Comparison of ENCODE assay signal across 1 cellular context in the genomic region with DNA sequence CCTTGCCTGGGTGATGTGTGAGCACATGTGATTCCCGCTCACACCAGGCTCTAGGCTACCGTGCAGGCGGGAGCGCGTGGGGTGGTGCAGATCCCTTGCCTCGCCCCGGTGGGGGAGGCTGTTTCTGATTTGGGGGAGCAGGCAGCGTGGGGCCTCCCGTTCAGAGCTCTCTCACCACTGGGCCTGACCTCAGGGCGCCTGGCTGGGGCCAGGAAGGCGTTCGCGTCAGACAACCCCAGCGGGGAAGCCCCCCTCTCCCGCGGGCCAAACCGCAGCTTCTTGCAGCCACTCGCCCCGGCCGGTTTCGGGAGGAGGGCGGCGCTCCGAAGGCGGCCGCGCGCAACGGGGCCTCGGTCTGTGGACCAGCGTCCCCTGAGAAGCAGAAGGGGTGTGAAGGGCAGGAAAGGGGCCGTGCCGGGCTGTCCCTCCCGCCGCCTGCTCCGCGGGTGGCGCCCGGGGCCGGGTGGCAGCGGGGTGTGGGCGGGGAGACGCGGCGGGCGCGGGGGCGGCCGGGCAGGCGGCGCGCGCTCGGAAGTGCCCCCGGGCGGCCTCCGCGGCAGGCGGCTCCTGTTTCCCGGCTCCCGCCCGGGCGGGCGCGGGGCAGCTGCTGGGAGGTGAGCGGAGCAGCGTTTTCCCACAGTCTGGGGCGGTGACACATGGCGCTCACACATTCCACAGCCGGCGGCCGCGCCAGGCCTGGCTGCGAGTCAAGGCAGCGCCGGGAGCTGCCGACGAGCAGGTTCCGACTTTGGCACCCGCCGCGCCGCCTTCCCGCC.
TF ChIP-seq lines count a peak whose summit lies in the region.

No MANE protein-coding gene starts in this region.

TF ChIP-seq in K562, 482 proteins besides CTCF, POLR2A, EP300 and RAD21 (continued from another document):
- TF ChIP-seq HMGN3 (IDR thresholded peaks at IDR 0.05; ENCODE audit: borderline replicate concordance, extremely low read depth, insufficient read length, low read depth, low read length) (peak; percentile 49), GTF2F1 (IDR thresholded peaks at IDR 0.05; ENCODE audit: low read depth, low read length) (no peak), FOS (IDR thresholded peaks at IDR 0.05; ENCODE audit: extremely low read depth, insufficient read length) (no peak), HLTF (IDR thresholded peaks at IDR 0.05) (no peak), ZNF75A (CRISPR knock-in tag; IDR thresholded peaks at IDR 0.05) (peak; percentile 80), ZNF584 (CRISPR knock-in tag; IDR thresholded peaks at IDR 0.05; ENCODE audit: low read depth) (peak; percentile 79; the same call in 1 of the 2 replicates)
